Comparison of ENCODE assay signal across 8 cellular contexts in genomic region chr10:84076540-84077195, GRCh38.
DNase-seq lines count a peak whose midpoint lies in the region; ATAC-seq and TF ChIP-seq lines count a peak whose summit lies in the region.

No MANE protein-coding gene starts in this region.

- no peaks in the 10 kb centered on the region for H3K4me1 Mint-ChIP-seq in CD8-positive, alpha-beta T cell (ENCODE audit: low read depth)

- H2BK12ac ChIP-seq in neuronal stem cell (ENCODE audit: low read length): no peak overlapping the region

- H2AK5ac ChIP-seq in neuronal stem cell (ENCODE audit: low read depth, low read length): no peak overlapping the region

- H3K27me3 Mint-ChIP-seq in CD8-positive, alpha-beta T cell (ENCODE audit: low read depth): peaks cover 9% of the 10 kb centered on the region

- no peak overlapping the region for H2AFZ ChIP-seq in neuronal stem cell (ENCODE audit: low read length)

- no peaks in the 10 kb centered on the region for H3K36me3 Mint-ChIP-seq in CD8-positive, alpha-beta T cell

- no peaks in the 10 kb centered on the region for H3K4me1 ChIP-seq in Panc1 (ENCODE audit: control insufficient read depth, insufficient read depth, low read length)
- H3K4me1 ChIP-seq in right cardiac atrium (ENCODE audit: control insufficient read depth, insufficient read depth, low read length): no peaks in the 10 kb centered on the region
- H3K4me1 ChIP-seq in neuronal stem cell (ENCODE audit: control insufficient read depth in 2 of 2, insufficient read depth in 1 of 2, low read depth in 1 of 2, low read length in 2 of 2): no peaks in the 10 kb centered on the region
- no peaks in the 10 kb centered on the region for H3K4me1 ChIP-seq in CD8-positive, alpha-beta T cell (ENCODE audit: insufficient read depth, low read length)

- no peak overlapping the region for H2BK15ac ChIP-seq in neuronal stem cell (ENCODE audit: low read length)

- H2BK120ac ChIP-seq in neuronal stem cell (ENCODE audit: low read depth, low read length): no peak overlapping the region

- H3K27ac Mint-ChIP-seq in CD8-positive, alpha-beta T cell: no peak overlapping the region

- POLR2A ChIA-PET in Panc1 (lab: Charles Lee): no interaction called here
- POLR2A ChIA-PET in CD8-positive, alpha-beta T cell (lab: Charles Lee): no interaction called here

- no peaks in the 10 kb centered on the region for H3K9me3 Mint-ChIP-seq in CD8-positive, alpha-beta T cell

- no peak overlapping the region for H3K4ac ChIP-seq in neuronal stem cell (ENCODE audit: low read length)

- H3K9ac ChIP-seq in neuronal stem cell (ENCODE audit: low read depth, low read length, poor library complexity): no peak overlapping the region

- in situ Hi-C loops in Panc1 (cut with HindIII; ENCODE audit: low pct_unique_long_range_greater_than_20kb, low sequenced_read_pairs): no loop called here

- H3K27ac ChIP-seq in Panc1 (ENCODE audit: low read length): no peak overlapping the region
- peak overlapping the region; percentile 48 for H3K27ac ChIP-seq in right cardiac atrium (ENCODE audit: low read length)
- H3K27ac ChIP-seq in neuronal stem cell (replicated peaks; ENCODE audit: low read length): no peak overlapping the region
- H3K27ac ChIP-seq in CD8-positive, alpha-beta T cell (ENCODE audit: low read depth, low read length): no peak overlapping the region

- H3K14ac ChIP-seq in neuronal stem cell (ENCODE audit: low read length): no peak overlapping the region

- H4K91ac ChIP-seq in neuronal stem cell (ENCODE audit: low read depth, low read length, poor library complexity): no peak overlapping the region

- CTCF ChIA-PET in Panc1 (lab: Charles Lee): no interaction called here
- CTCF ChIA-PET in CD8-positive, alpha-beta T cell (lab: Charles Lee): interaction anchor here (0.7 to 1.4 kb wide), 2 partner anchors 65 to 161 kb away, joined by 3 read pairs; no protein-coding TSS in a partner anchor

- H3K27me3 ChIP-seq in Panc1 (ENCODE audit: control insufficient read depth, insufficient read depth, low read length) (no peaks in the 10 kb centered on the region), right cardiac atrium (ENCODE audit: control insufficient read depth, insufficient read depth) (no peaks in the 10 kb centered on the region), neuronal stem cell (ENCODE audit: control insufficient read depth in 3 of 3, insufficient read depth in 3 of 3, low read depth in 1 of 3, low read length in 3 of 3) (no peaks in the 10 kb centered on the region)
- H3K27me3 ChIP-seq in CD8-positive, alpha-beta T cell (ENCODE audit: insufficient read depth, low read length): no peaks in the 10 kb centered on the region

- no TSS peak for BruUV-seq in Panc1 (replicated peaks; lab: Mats Ljungman, UMichigan)

- no peak overlapping the region for H4K8ac ChIP-seq in neuronal stem cell (ENCODE audit: low read depth, low read length)

- H3K9me3 ChIP-seq in Panc1 (ENCODE audit: control insufficient read depth, insufficient read depth, low read depth, low read length): no peaks in the 10 kb centered on the region
- no peaks in the 10 kb centered on the region for H3K9me3 ChIP-seq in right cardiac atrium (ENCODE audit: control insufficient read depth, low read length)
- no peaks in the 10 kb centered on the region for H3K9me3 ChIP-seq in neuronal stem cell (replicated peaks in 1 of 2; ENCODE audit: control insufficient read depth in 2 of 2, insufficient read depth in 1 of 2, low read depth in 1 of 2, low read length in 2 of 2)
- H3K9me3 ChIP-seq in CD8-positive, alpha-beta T cell (ENCODE audit: low read length): no peaks in the 10 kb centered on the region

- H3K36me3 ChIP-seq in Panc1 (ENCODE audit: control insufficient read depth, insufficient read depth, low read length) (no peaks in the 10 kb centered on the region), neuronal stem cell (replicated peaks in 1 of 2; ENCODE audit: control insufficient read depth in 2 of 2, insufficient read depth in 2 of 2, low read length in 2 of 2) (no peaks in the 10 kb centered on the region)
- no peaks in the 10 kb centered on the region for H3K36me3 ChIP-seq in CD8-positive, alpha-beta T cell (ENCODE audit: insufficient read depth, low read length)

- intact Hi-C loops in Panc1 (cut with micrococcal nuclease; ENCODE audit: unreplicated experiment) (no loop called here), right cardiac atrium (cut with DNase I) (no loop called here)
- intact Hi-C loops in CD8-positive, alpha-beta T cell (cut with DNase I, micrococcal nuclease): no loop called here

- H3K79me1 ChIP-seq in neuronal stem cell (ENCODE audit: low read depth, low read length): no peaks in the 10 kb centered on the region

- H3K4me3 Mint-ChIP-seq in CD8-positive, alpha-beta T cell: no peak overlapping the region

- no peak overlapping the region for H3K18ac ChIP-seq in neuronal stem cell (ENCODE audit: low read length)

- no peak overlapping the region for H2BK5ac ChIP-seq in neuronal stem cell (ENCODE audit: low read length)

- no peak overlapping the region for H3K4me3 ChIP-seq in Panc1 (ENCODE audit: low read depth in 2 of 2, low read length in 2 of 2)
- no peak overlapping the region for H3K4me3 ChIP-seq in right cardiac atrium (ENCODE audit: low read length)
- no peak overlapping the region for H3K4me3 ChIP-seq in neuronal stem cell (ENCODE audit: low read length in 2 of 2)
- H3K4me3 ChIP-seq in CD8-positive, alpha-beta T cell (ENCODE audit: low read depth, low read length): no peak overlapping the region

- peak; percentile 75 for ATAC-seq in GM21515 (IDR thresholded peaks at IDR 0.05; ENCODE audit: unreplicated experiment)
- no peak for ATAC-seq in Panc1
- ATAC-seq in right cardiac atrium: peak in 1 of 2 donors; percentile 59
- no peak for ATAC-seq in HG03460 (IDR thresholded peaks at IDR 0.05; ENCODE audit: unreplicated experiment)
- ATAC-seq in CD8-positive, alpha-beta T cell: no peak

- no peak overlapping the region for H3K4me2 ChIP-seq in neuronal stem cell (ENCODE audit: insufficient read depth, low read length, poor library complexity, severe bottlenecking)

- WGBS in right cardiac atrium: 60% methylated on average over 4 of the region's 4 CpGs
- no CpG with 5 or more reads among the region's 4 CpGs for WGBS in neuronal stem cell (ENCODE audit: extremely low coverage in 2 of 2, insufficient read length in 2 of 2, insufficient replicate concordance in 1 of 2), 2 donors

- TF ChIP-seq CTCF in AG09319 (IDR thresholded peaks at IDR 0.05; ENCODE audit: low read depth, low read length) (peak; percentile 38), Panc1 (IDR thresholded peaks at IDR 0.05) (peak; percentile 36)
- no peak for TF ChIP-seq CTCF in CD8-positive, alpha-beta T cell (IDR thresholded peaks at IDR 0.05)

- no peak for DNase-seq in AG09319 (ENCODE audit: extremely low read depth, low read depth)
- DNase-seq in Panc1 (ENCODE audit: low read depth, low spot score): no peak
- DNase-seq in right cardiac atrium: no peak
- DNase-seq in neuronal stem cell (ENCODE audit: low spot score): no peak
- no peak for DNase-seq in NCI-H187 treated with DMSO at 0.1 percent for 48 hours (lab: John Stamatoyannopoulos, UW)
- no peak for DNase-seq in CD8-positive, alpha-beta T cell

- H3K23ac ChIP-seq in neuronal stem cell (ENCODE audit: low read depth, low read length, poor library complexity): no peak overlapping the region
